8 cellular contexts compared by ENCODE assay signal in genomic region chr1:197399691-197400521, GRCh38.
A peak's percentile ranks its signal among the peaks of the same experiment; 100 is the strongest.
DNase-seq lines count a peak whose midpoint lies in the region; ATAC-seq, FAIRE-seq and TF ChIP-seq lines count a peak whose summit lies in the region.

No MANE protein-coding gene starts in this region.

- POLR2A ChIA-PET in A549 (lab: Yijun Ruan, JAX): interaction anchor here (0.6 kb wide), 1 partner anchor 9 kb away, joined by 3 read pairs; no protein-coding TSS in a partner anchor

- H3K4me1 ChIP-seq in A549 (no peaks in the 10 kb centered on the region), HAP-1 (no peaks in the 10 kb centered on the region), small intestine (ENCODE audit: control insufficient read depth in 2 of 2, insufficient read depth in 1 of 2, low read depth in 1 of 2, low read length in 1 of 2) (no peaks in the 10 kb centered on the region)

- no peak for TF ChIP-seq EP300 in A549 (IDR thresholded peaks at IDR 0.05)

- in situ Hi-C loops in HAP-1 (cut with MboI; ENCODE audit: low sequenced_read_pairs): no loop called here

- H3K36me3 ChIP-seq in GM06990 (ENCODE audit: control insufficient read depth, insufficient read depth, low read length): no peaks in the 10 kb centered on the region
- no peaks in the 10 kb centered on the region for H3K36me3 ChIP-seq in HAP-1 (replicated peaks)
- H3K36me3 ChIP-seq in small intestine (ENCODE audit: control insufficient read depth in 2 of 2, insufficient read depth in 2 of 2, low read length in 2 of 2): no peaks in the 10 kb centered on the region

- H3K27ac ChIP-seq in A549 (no peak overlapping the region), small intestine (ENCODE audit: low read depth in 1 of 2, low read length in 1 of 2) (no peak overlapping the region)

- WGBS in A549 (ENCODE audit: missing lambda C conversion rate): under 1% methylated on average over 4 of the region's 4 CpGs
- WGBS in small intestine, 3 donors: 4 to 11% (median 9%) methylated on average over 4 of the region's 4 CpGs

- CTCF ChIA-PET in A549 (lab: Yijun Ruan, JAX): interaction anchor here (0.6 to 3.4 kb wide), 10 partner anchors 8 to 1305 kb away, joined by 3 to 13 read pairs (median 4); no protein-coding TSS in a partner anchor

- TF ChIP-seq CTCF in A549 (IDR thresholded peaks at IDR 0.05): peak; percentile 69
- peak; percentile 74 for TF ChIP-seq CTCF in GM06990 (IDR thresholded peaks at IDR 0.05; ENCODE audit: insufficient read depth, low read length, poor library complexity, severe bottlenecking)
- peak; percentile 70 for TF ChIP-seq CTCF in epithelial cell of esophagus (IDR thresholded peaks at IDR 0.05; ENCODE audit: insufficient read depth, low read depth, low read length, missing control alignments)

- H3K27me3 ChIP-seq in GM06990 (replicated peaks; ENCODE audit: control insufficient read depth, insufficient read depth, low read length) (no peaks in the 10 kb centered on the region), HAP-1 (ENCODE audit: low read depth) (no peaks in the 10 kb centered on the region), small intestine (ENCODE audit: control insufficient read depth in 2 of 2, insufficient read depth in 2 of 2, low read length in 2 of 2) (no peaks in the 10 kb centered on the region)

- H3K4me2 ChIP-seq in A549: peak overlapping the region; percentile 39

- no peaks in the 10 kb centered on the region for H3K9me3 ChIP-seq in A549
- no peaks in the 10 kb centered on the region for H3K9me3 ChIP-seq in HAP-1
- no peaks in the 10 kb centered on the region for H3K9me3 ChIP-seq in small intestine (ENCODE audit: control insufficient read depth, low read depth)

- TF ChIP-seq POLR2A in A549 (IDR thresholded peaks at IDR 0.05; ENCODE audit: low read length): no peak

- peak; percentile 51 to 62; a peak in 4 of 5 replicates for TF ChIP-seq RAD21 in A549 (conservative IDR thresholded peaks at IDR 0.05 in 1 of 2, IDR thresholded peaks at IDR 0.05 in 1 of 2)

- ATAC-seq in A549 (peak; percentile 70 to 86), Right ventricle myocardium superior (ENCODE audit: poor library complexity) (no peak)

- H3K4me3 ChIP-seq in A549 (no peak overlapping the region), GM06990 (replicated peaks; ENCODE audit: low read depth, low read length) (no peak overlapping the region), HAP-1 (no peak overlapping the region), epithelial cell of esophagus (ENCODE audit: low read length) (no peak overlapping the region), small intestine (ENCODE audit: low read depth in 1 of 2, low read length in 2 of 2) (no peak overlapping the region)

- peak; percentile 35 to 69 for DNase-seq in A549 (ENCODE audit: low read depth in 1 of 2, low spot score in 1 of 2)
- DNase-seq in GM06990 (ENCODE audit: extremely low read depth, insufficient read length): peak; percentile 13
- DNase-seq in HAP-1 (ENCODE audit: low spot score in 2 of 2): peak; percentile 30 to 57
- DNase-seq in LoVo (ENCODE audit: low spot score): peak; percentile 59
- peak; percentile 16 for DNase-seq in SHP77 treated with DMSO at 0.1 percent for 48 hours (lab: John Stamatoyannopoulos, UW)
- peak; percentile 62 for DNase-seq in epithelial cell of esophagus (ENCODE audit: low read depth)
- DNase-seq in small intestine: peak; percentile 51
- DNase-seq in Right ventricle myocardium superior: no peak

- intact Hi-C loops in Right ventricle myocardium superior (cut with DNase I): no loop called here

- FAIRE-seq in A549 (lab: Jason Lieb, UNC) (no peak), small intestine (lab: Jason Lieb, UNC) (no peak)

TF ChIP-seq in A549, 52 proteins besides CTCF, POLR2A, EP300 and RAD21:
- TF ChIP-seq SMC3 (IDR thresholded peaks at IDR 0.05) (peak; percentile 38; the same call in 1 of the 3 replicates), ESRRA (IDR thresholded peaks at IDR 0.05; ENCODE audit: borderline replicate concordance, low read length) (no peak), RCOR1 (IDR thresholded peaks at IDR 0.05; ENCODE audit: low read depth, low read length) (no peak), BCL3 (IDR thresholded peaks at IDR 0.05) (no peak), CEBPB (IDR thresholded peaks at IDR 0.05) (peak; percentile 5 to 37; a peak in 1 of 4 replicates), ZNF302 (CRISPR knock-in tag; IDR thresholded peaks at IDR 0.05) (no peak)
